Comparison of ENCODE assay signal across 12 cellular contexts in the genomic region with DNA sequence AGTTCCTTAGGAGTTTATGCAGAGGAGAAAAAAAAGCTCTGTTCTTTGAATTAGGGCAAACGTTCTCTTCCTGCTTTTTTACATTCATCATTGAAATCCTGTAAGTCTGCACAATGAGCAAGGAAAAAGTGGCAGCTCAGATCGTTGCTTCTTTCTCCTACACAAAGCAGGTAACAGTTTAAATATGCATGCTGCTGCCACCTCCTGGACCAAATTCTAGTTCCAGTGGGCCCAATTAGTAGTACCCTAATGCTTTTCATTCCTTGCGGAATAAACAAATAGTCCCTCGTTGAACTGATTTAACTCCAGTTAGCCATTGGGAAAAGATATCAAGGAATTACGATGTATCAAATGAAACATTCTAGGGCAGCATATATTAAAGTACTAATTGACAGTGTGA.
DNase-seq lines count a peak whose midpoint lies in the region; ATAC-seq, FAIRE-seq and TF ChIP-seq lines count a peak whose summit lies in the region.
"Had no signal": no experiment of that assay in that cellular context is flagged by ENCODE, and none has a peak within 500 bp of the region (broad histone marks: within the 10 kb centered on the region; RNA-seq: fewer than 3 reads in every experiment).

No MANE protein-coding gene starts in this region.

- peak; percentile 55 for FAIRE-seq in G401.6 (lab: Jason Lieb, UNC)
- FAIRE-seq: H54, islet of Langerhans, TTC549 had no signal

- DNase-seq in amniotic epithelial cell (ENCODE audit: low read depth), result peak; percentile 27
- peak; percentile 6 to 25 for DNase-seq in hippocampal formation (lab: John Stamatoyannopoulos, UW)
- no peak for DNase-seq in activated naive CD8-positive, alpha-beta T cell treated with anti-CD3 and anti-CD28 coated beads, Interleukin-2, amount 50 U/mL, for 24 hours
- no peak for DNase-seq in NCI-H1092 treated with DMSO at 0.1 percent for 48 hours (lab: John Stamatoyannopoulos, UW)
- DNase-seq in GM03348 (ENCODE audit: low spot score), result no peak
- DNase-seq: OCI-M1 had no signal

- peaks cover 33% of the 10 kb centered on the region for H3K36me3 Mint-ChIP-seq in activated naive CD8-positive, alpha-beta T cell treated with anti-CD3 and anti-CD28 coated beads, Interleukin-2, amount 50 U/mL, for 24 hours (ENCODE audit: low read depth)

- no peaks in the 10 kb centered on the region for H3K27me3 Mint-ChIP-seq in activated naive CD8-positive, alpha-beta T cell treated with anti-CD3 and anti-CD28 coated beads, Interleukin-2, amount 50 U/mL, for 24 hours

- no peak overlapping the region for H3K4me3 Mint-ChIP-seq in activated naive CD8-positive, alpha-beta T cell treated with anti-CD3 and anti-CD28 coated beads, Interleukin-2, amount 50 U/mL, for 24 hours

- peaks cover 26% of the 10 kb centered on the region for H3K4me1 Mint-ChIP-seq in activated naive CD8-positive, alpha-beta T cell treated with anti-CD3 and anti-CD28 coated beads, Interleukin-2, amount 50 U/mL, for 24 hours

- no peak overlapping the region for H3K27ac ChIP-seq in 22Rv1

- no peak overlapping the region for H3K27ac Mint-ChIP-seq in activated naive CD8-positive, alpha-beta T cell treated with anti-CD3 and anti-CD28 coated beads, Interleukin-2, amount 50 U/mL, for 24 hours

- peak; percentile 40 for TF ChIP-seq CTCF in 22Rv1 (IDR thresholded peaks at IDR 0.05)

- no peak for ATAC-seq in activated naive CD8-positive, alpha-beta T cell treated with anti-CD3 and anti-CD28 coated beads, Interleukin-2, amount 50 U/mL, for 24 hours
- no peak for ATAC-seq in GM21390 (IDR thresholded peaks at IDR 0.05; ENCODE audit: unreplicated experiment)

- no peaks in the 10 kb centered on the region for H3K9me3 Mint-ChIP-seq in activated naive CD8-positive, alpha-beta T cell treated with anti-CD3 and anti-CD28 coated beads, Interleukin-2, amount 50 U/mL, for 24 hours

Comparison
In these comparisons a context has a peak if more than half of its experiments do, and no peak if none do; other contexts are left out.
1. DNase-seq: peak in amniotic epithelial cell (single experiment) and hippocampal formation (2 of 2); none in activated naive CD8-positive, alpha-beta T cell treated with anti-CD3 and anti-CD28 coated beads, Interleukin-2, amount 50 U/mL, for 24 hours (single experiment), NCI-H1092 treated with DMSO at 0.1 percent for 48 hours (single experiment) and GM03348 (single experiment).